Comparison of ENCODE assay signal across 34 cellular contexts in the genomic region with DNA sequence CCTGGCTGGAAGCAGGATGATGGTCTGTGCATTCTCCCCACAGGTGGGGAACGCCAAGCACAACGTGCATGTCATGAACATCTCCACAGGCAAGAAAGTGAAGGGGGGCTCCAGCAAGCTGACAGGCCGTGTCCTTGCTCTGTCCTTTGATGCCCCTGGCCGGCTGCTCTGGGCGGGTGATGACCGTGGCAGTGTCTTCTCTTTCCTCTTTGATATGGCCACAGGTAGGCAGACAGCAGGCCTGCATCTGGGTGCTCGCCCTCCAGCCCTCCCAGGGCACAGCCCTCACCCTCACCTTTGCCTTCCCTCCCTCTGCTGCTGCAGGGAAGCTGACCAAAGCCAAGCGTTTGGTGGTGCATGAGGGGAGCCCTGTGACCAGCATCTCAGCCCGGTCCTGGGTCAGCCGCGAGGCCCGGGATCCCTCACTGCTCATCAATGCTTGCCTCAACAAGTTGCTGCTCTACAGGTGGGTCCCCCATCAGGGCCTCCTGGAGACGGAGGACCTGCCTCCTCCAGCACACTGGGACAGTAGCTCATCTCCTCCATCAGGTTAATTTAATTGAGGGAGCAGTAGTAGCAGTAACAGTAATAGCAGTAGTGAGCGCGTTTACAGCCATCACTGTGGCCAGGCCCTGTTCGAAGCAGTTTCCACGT.
"Had no signal": no experiment of that assay in that cellular context is flagged by ENCODE, and none has a peak within 500 bp of the region (broad histone marks: within the 10 kb centered on the region; RNA-seq: fewer than 3 reads in every experiment).

No MANE protein-coding gene starts in this region.

- H3K4me1 ChIP-seq: breast epithelium had no signal

- H3K4me3 ChIP-seq: adrenal gland, body of pancreas, breast epithelium had no signal

- ATAC-seq: activated CD8-positive, alpha-beta T cell treated with anti-CD3 and anti-CD28 coated beads for 36 hours; activated naive CD4-positive, alpha-beta T cell treated with anti-CD3 and anti-CD28 coated beads, Interleukin-2, amount 50 U/mL, for 72 hours; activated T-cell treated with anti-CD3 and anti-CD28 coated beads, Interleukin-2, amount 50 U/mL, for 4 hours; activated T-cell treated with anti-CD3 and anti-CD28 coated beads, Interleukin-2, amount 50 U/mL, for 72 hours; activated T-helper 17 cell treated with anti-CD3 and anti-CD28 coated beads, Interleukin-2, amount 50 U/mL, for 72 hours; body of pancreas had no signal

- H3K36me3 Mint-ChIP-seq: activated naive CD4-positive, alpha-beta T cell treated with anti-CD3 and anti-CD28 coated beads, Interleukin-2, amount 50 U/mL, for 72 hours; activated naive CD8-positive, alpha-beta T cell treated with anti-CD3 and anti-CD28 coated beads for 36 hours had no signal

- DNase-seq: activated B cell treated with CpG ODN at 0.5 μM for 24 hours; activated CD4-positive, alpha-beta memory T cell treated with anti-CD3 and anti-CD28 coated beads for 36 hours; activated CD4-positive, alpha-beta T cell treated with anti-CD3 and anti-CD28 coated beads for 4 hours; activated CD4-positive, alpha-beta T cell treated with anti-CD3 and anti-CD28 coated beads, Interleukin-2, amount 50 U/mL, for 1 hour; activated CD4-positive, alpha-beta T cell treated with anti-CD3 and anti-CD28 coated beads, Interleukin-2, amount 50 U/mL, for 4 hours; activated CD4-positive, CD25-positive, alpha-beta regulatory T cell treated with anti-CD3 and anti-CD28 coated beads, Interleukin-2, amount 50 U/mL, for 72 hours; activated CD8-positive, alpha-beta memory T cell treated with anti-CD3 and anti-CD28 coated beads, Interleukin-2, amount 50 U/mL, for 4 hours; activated CD8-positive, alpha-beta T cell treated with anti-CD3 and anti-CD28 coated beads for 36 hours; activated effector memory CD4-positive, alpha-beta T cell treated with anti-CD3 and anti-CD28 coated beads, Interleukin-2, amount 50 U/mL, for 16 hours; activated gamma-delta T cell treated with Interleukin-2 at 50 U/mL for 16 hours; activated naive CD4-positive, alpha-beta T cell; activated naive CD4-positive, alpha-beta T cell treated with anti-CD3 and anti-CD28 coated beads for 36 hours; activated naive CD4-positive, alpha-beta T cell treated with anti-CD3 and anti-CD28 coated beads, Interleukin-2, amount 50 U/mL, for 16 hours; activated naive CD8-positive, alpha-beta T cell treated with anti-CD3 and anti-CD28 coated beads for 36 hours; activated T-cell treated with anti-CD3 and anti-CD28 coated beads for 4 hours; activated T-cell treated with anti-CD3 and anti-CD28 coated beads, Interleukin-2, amount 50 U/mL, for 1 hour; activated T-cell treated with anti-CD3 and anti-CD28 coated beads, Interleukin-2, amount 50 U/mL, for 4 hours; activated T-cell treated with anti-CD3 and anti-CD28 coated beads, Interleukin-2, amount 50 U/mL, for 72 hours; adrenal gland; amniotic stem cell; aorta; body of pancreas; brain microvascular endothelial cell; central memory CD4-positive, alpha-beta T cell; T-helper 1 cell; T-helper 2 cell; T-helper 9 cell had no signal

- H3K27ac Mint-ChIP-seq: activated B cell treated with CpG ODN at 0.5 μM for 24 hours; activated CD4-positive, alpha-beta memory T cell treated with anti-CD3 and anti-CD28 coated beads for 36 hours; activated CD8-positive, alpha-beta T cell treated with anti-CD3 and anti-CD28 coated beads for 36 hours; activated naive CD4-positive, alpha-beta T cell treated with anti-CD3 and anti-CD28 coated beads for 36 hours; activated T-cell treated with anti-CD3 and anti-CD28 coated beads, Interleukin-2, amount 50 U/mL, for 72 hours; activated T-helper 1 cell treated with anti-CD3 and anti-CD28 coated beads, Interleukin-12 subunit alpha, Interleukin-12 subunit beta, Interleukin-2, Interleukin-4 antibody, amounts not matched to agents 30 ng/mL and 10 ng/mL and 1 ng/mL, durations not matched to agents 14 hours and 24 hours and 36 hours; activated T-helper 17 cell treated with anti-CD3 and anti-CD28 coated beads, Interleukin-2, amount 50 U/mL, for 72 hours; T-helper 1 cell treated with Interleukin-12 subunit alpha and Interleukin-12 subunit beta and Interleukin-4 antibody, amounts not matched to agents 30 μg/mL and 1 μg/mL, for 36 hours; T-helper 2 cell treated with Interferon-gamma antibody and Interleukin-4, amounts not matched to agents 5 μg/mL and 100 μg/mL, for 36 hours had no signal

- H3K9me3 ChIP-seq: adrenal gland, body of pancreas, breast epithelium had no signal

- H3K27me3 Mint-ChIP-seq: activated B cell treated with CpG ODN at 0.5 μM for 24 hours; activated CD4-positive, alpha-beta memory T cell treated with anti-CD3 and anti-CD28 coated beads for 36 hours; activated CD8-positive, alpha-beta T cell treated with anti-CD3 and anti-CD28 coated beads for 36 hours; activated naive CD8-positive, alpha-beta T cell treated with anti-CD3 and anti-CD28 coated beads for 36 hours; activated T-helper 17 cell treated with anti-CD3 and anti-CD28 coated beads, Interleukin-2, amount 50 U/mL, for 72 hours had no signal

- H3K27me3 ChIP-seq: adrenal gland, body of pancreas, brain microvascular endothelial cell had no signal

- H3K4me3 Mint-ChIP-seq: activated B cell treated with CpG ODN at 0.5 μM for 24 hours; activated CD4-positive, alpha-beta memory T cell treated with anti-CD3 and anti-CD28 coated beads for 36 hours; activated CD8-positive, alpha-beta T cell treated with anti-CD3 and anti-CD28 coated beads for 36 hours; activated naive CD4-positive, alpha-beta T cell treated with anti-CD3 and anti-CD28 coated beads for 36 hours; activated naive CD8-positive, alpha-beta T cell treated with anti-CD3 and anti-CD28 coated beads for 36 hours; activated T-cell treated with anti-CD3 and anti-CD28 coated beads, Interleukin-2, amount 50 U/mL, for 4 hours; activated T-cell treated with anti-CD3 and anti-CD28 coated beads, Interleukin-2, amount 50 U/mL, for 72 hours; activated T-helper 1 cell treated with anti-CD3 and anti-CD28 coated beads, Interleukin-12 subunit alpha, Interleukin-12 subunit beta, Interleukin-2, Interleukin-4 antibody, amounts not matched to agents 30 ng/mL and 10 ng/mL and 1 ng/mL, durations not matched to agents 14 hours and 24 hours and 36 hours; activated T-helper 17 cell treated with anti-CD3 and anti-CD28 coated beads, Interleukin-2, amount 50 U/mL, for 72 hours; T-helper 1 cell treated with Interleukin-12 subunit alpha and Interleukin-12 subunit beta and Interleukin-4 antibody, amounts not matched to agents 30 μg/mL and 1 μg/mL, for 36 hours; T-helper 2 cell treated with Interferon-gamma antibody and Interleukin-4, amounts not matched to agents 5 μg/mL and 100 μg/mL, for 36 hours had no signal

- H3K27ac ChIP-seq: adrenal gland, body of pancreas, brain microvascular endothelial cell, breast epithelium, VCaP had no signal

- H3K36me3 ChIP-seq: breast epithelium had no signal

- H3K9me3 Mint-ChIP-seq: activated B cell treated with CpG ODN at 0.5 μM for 24 hours; activated CD4-positive, alpha-beta memory T cell treated with anti-CD3 and anti-CD28 coated beads for 36 hours; activated CD8-positive, alpha-beta T cell treated with anti-CD3 and anti-CD28 coated beads for 36 hours; activated naive CD4-positive, alpha-beta T cell treated with anti-CD3 and anti-CD28 coated beads for 36 hours; activated naive CD4-positive, alpha-beta T cell treated with anti-CD3 and anti-CD28 coated beads, Interleukin-2, amount 50 U/mL, for 72 hours; activated naive CD8-positive, alpha-beta T cell treated with anti-CD3 and anti-CD28 coated beads for 36 hours; activated T-cell treated with anti-CD3 and anti-CD28 coated beads, Interleukin-2, amount 50 U/mL, for 4 hours; activated T-cell treated with anti-CD3 and anti-CD28 coated beads, Interleukin-2, amount 50 U/mL, for 72 hours; activated T-helper 1 cell treated with anti-CD3 and anti-CD28 coated beads, Interleukin-12 subunit alpha, Interleukin-12 subunit beta, Interleukin-2, Interleukin-4 antibody, amounts not matched to agents 30 ng/mL and 10 ng/mL and 1 ng/mL, durations not matched to agents 14 hours and 24 hours and 36 hours; activated T-helper 17 cell treated with anti-CD3 and anti-CD28 coated beads, Interleukin-2, amount 50 U/mL, for 72 hours; T-helper 1 cell treated with Interleukin-12 subunit alpha and Interleukin-12 subunit beta and Interleukin-4 antibody, amounts not matched to agents 30 μg/mL and 1 μg/mL, for 36 hours; T-helper 2 cell treated with Interferon-gamma antibody and Interleukin-4, amounts not matched to agents 5 μg/mL and 100 μg/mL, for 36 hours had no signal
